In genomic region chr22:29394931-29395581, GRCh38 we compare ENCODE assay signal across 8 cellular contexts. TPM values are rescaled to one million over a fixed set of nuclear protein-coding genes. Genes with fewer than 3 reads are reported as not detected.
DNase-seq lines count a peak whose midpoint lies in the region; ATAC-seq and TF ChIP-seq lines count a peak whose summit lies in the region.

No MANE protein-coding gene starts in this region.

- H3K4me3 ChIP-seq in HFF-Myc (replicated peaks; ENCODE audit: low read depth, low read length): no peak overlapping the region

- no peaks in the 10 kb centered on the region for H3K36me3 Mint-ChIP-seq in CD4-positive, alpha-beta T cell (ENCODE audit: low read depth)
- H3K36me3 Mint-ChIP-seq in chondrocyte (ENCODE audit: low read depth): no peaks in the 10 kb centered on the region

- no peaks in the 10 kb centered on the region for H3K9me3 Mint-ChIP-seq in CD4-positive, alpha-beta T cell
- H3K9me3 Mint-ChIP-seq in chondrocyte (ENCODE audit: low read depth): no peaks in the 10 kb centered on the region

- H3K4me1 Mint-ChIP-seq in CD4-positive, alpha-beta T cell (ENCODE audit: low read depth): peaks cover 10% of the 10 kb centered on the region
- H3K4me1 Mint-ChIP-seq in chondrocyte (ENCODE audit: low read depth): peaks cover 12% of the 10 kb centered on the region

- no peaks in the 10 kb centered on the region for H3K9me3 ChIP-seq in CD4-positive, alpha-beta T cell (ENCODE audit: control insufficient read depth, low read length)

- TF ChIP-seq CTCF in CD4-positive, alpha-beta T cell (IDR thresholded peaks at IDR 0.05): peak; percentile 84
- TF ChIP-seq CTCF in HFF-Myc (IDR thresholded peaks at IDR 0.05; ENCODE audit: low read depth, low read length, missing control alignments): peak; percentile 84
- TF ChIP-seq CTCF in chondrocyte (IDR thresholded peaks at IDR 0.05): peak; percentile 92

- POLR2A ChIA-PET in CD4-positive, alpha-beta T cell (lab: Charles Lee): interaction anchor here (0.9 kb wide), 1 partner anchor 20 kb away, joined by 3 read pairs; no protein-coding TSS in a partner anchor

- peak; percentile 100 for ATAC-seq in CD4-positive, alpha-beta T cell (ENCODE audit: poor library complexity)
- ATAC-seq in HG03097 (IDR thresholded peaks at IDR 0.05; ENCODE audit: low FRiP score, unreplicated experiment): no peak

- CTCF ChIA-PET in CD4-positive, alpha-beta T cell (lab: Charles Lee): interaction anchor here (0.5 kb wide), 1 partner anchor 33 kb away, joined by 3 read pairs; no protein-coding TSS in a partner anchor

- H3K27ac ChIP-seq in CD4-positive, alpha-beta T cell (ENCODE audit: low read depth, low read length): no peak overlapping the region

- intact Hi-C loops in CD4-positive, alpha-beta T cell (cut with DNase I, micrococcal nuclease): loop anchor here (1.0 to 10.0 kb wide), 8 partner anchors 80 to 692 kb away; partner anchors contain the start of gene HORMAD2 (in 1 of the 2)

- no peaks in the 10 kb centered on the region for H3K27me3 Mint-ChIP-seq in CD4-positive, alpha-beta T cell
- no peaks in the 10 kb centered on the region for H3K27me3 Mint-ChIP-seq in chondrocyte (ENCODE audit: low read depth)

- no peaks in the 10 kb centered on the region for H3K27me3 ChIP-seq in CD4-positive, alpha-beta T cell (ENCODE audit: control insufficient read depth, insufficient read depth, low read length)

- DNase-seq in CD4-positive, alpha-beta T cell: peak; percentile 44 to 71 (median 56)
- DNase-seq in HFF-Myc (ENCODE audit: extremely low read depth, low read depth) (peak; percentile 40), NCI-H345 treated with DMSO at 0.1 percent for 48 hours (lab: John Stamatoyannopoulos, UW; ENCODE audit: unreplicated experiment) (peak; percentile 48), chondrocyte (ENCODE audit: low spot score) (no peak), left kidney (ENCODE audit: low read depth, low spot score) (peak; percentile 93)
- peak; percentile 34 for DNase-seq in activated CD4-positive, CD25-positive, alpha-beta regulatory T cell treated with anti-CD3 and anti-CD28 coated beads, Interleukin-2, amount 50 U/mL, for 16 hours (ENCODE audit: low read depth, low spot score)
- peak; percentile 71 for DNase-seq in stimulated activated CD4-positive, alpha-beta T cell treated with anti-CD3 and anti-CD28 coated beads, Interleukin-4, amount 100 ng/mL, for 24 hours

- H3K27ac Mint-ChIP-seq in CD4-positive, alpha-beta T cell: no peak overlapping the region
- no peak overlapping the region for H3K27ac Mint-ChIP-seq in chondrocyte (ENCODE audit: unreplicated experiment)

- peak overlapping the region; percentile 18 for H3K4me3 Mint-ChIP-seq in CD4-positive, alpha-beta T cell
- H3K4me3 Mint-ChIP-seq in chondrocyte (ENCODE audit: unreplicated experiment): no peak overlapping the region

RNA-seq across cellular contexts. Expression of gene AP1B1, which starts 6.7 kb away (rescaled TPM):
- 10 to 100 TPM; 25.6 to 26.4 TPM for total RNA-seq in CD4-positive, alpha-beta T cell
- total RNA-seq in chondrocyte: 42.0 to 55.6 TPM (median 45.7 TPM) in 3 replicates

RNA-seq across cellular contexts. Expression of gene RFPL1, which starts 43.3 kb away (rescaled TPM):
- total RNA-seq in CD4-positive, alpha-beta T cell: not detected
- total RNA-seq in chondrocyte: not detected in 3 replicates
